10 cellular contexts compared by ENCODE assay signal in genomic region chr1:228456252-228457016, GRCh38. TPM values are rescaled to one million over a fixed set of nuclear protein-coding genes. Genes with fewer than 3 reads are reported as not detected.
DNase-seq lines count a peak whose midpoint lies in the region; ATAC-seq, FAIRE-seq and TF ChIP-seq lines count a peak whose summit lies in the region.
"Had no signal": no experiment of that assay in that cellular context is flagged by ENCODE, and none has a peak within 500 bp of the region (broad histone marks: within the 10 kb centered on the region; RNA-seq: fewer than 3 reads in every experiment).

No MANE protein-coding gene starts in this region.

- ATAC-seq in GM12878: no peak
- no peak for ATAC-seq in HG02938 (IDR thresholded peaks at IDR 0.05; ENCODE audit: unreplicated experiment)

- H3K4me3 ChIP-seq in A673 (ENCODE audit: low read depth, low read length, poor library complexity, severe bottlenecking): peak overlapping the region; percentile 84
- peak overlapping the region; percentile 44 for H3K4me3 ChIP-seq in HL-60 (replicated peaks; ENCODE audit: insufficient read depth, low read length)
- peak overlapping the region; percentile 64 for H3K4me3 ChIP-seq in GM12878
- no peak overlapping the region for H3K4me3 ChIP-seq in mesendoderm (ENCODE audit: low read length)

- RAD21 ChIA-PET in GM12878 (lab: Charles Lee; ENCODE audit: unreplicated experiment): no interaction called here

- TF ChIP-seq CTCF in A673 (conservative IDR thresholded peaks at IDR 0.05; ENCODE audit: low read depth, low read length) (no peak), HL-60 (IDR thresholded peaks at IDR 0.05; ENCODE audit: insufficient read depth, low read length) (no peak), GM12878 (IDR thresholded peaks at IDR 0.05 in 2 of 3, conservative IDR thresholded peaks at IDR 0.05 in 1 of 3; ENCODE audit: control insufficient read depth in 2 of 3, extremely low read depth in 1 of 3, insufficient read depth in 1 of 3, low read depth in 3 of 3, low read length in 3 of 3) (no peak)

- SMC1A ChIA-PET in GM12878 (lab: Charles Lee; ENCODE audit: uncharacterized antibody, unreplicated experiment): no interaction called here

- H4K20me1 ChIP-seq in GM12878 (ENCODE audit: control insufficient read depth, insufficient read depth): no peaks in the 10 kb centered on the region

- no peak for TF ChIP-seq RAD21 in GM12878 (IDR thresholded peaks at IDR 0.05; ENCODE audit: insufficient read depth, low read depth, low read length)

- H3K36me3 ChIP-seq in A673 (ENCODE audit: insufficient read depth, low read length, poor library complexity, severe bottlenecking) (no peaks in the 10 kb centered on the region), GM12878 (ENCODE audit: control insufficient read depth in 2 of 2, insufficient read depth in 2 of 2, low read length in 1 of 2) (no peaks in the 10 kb centered on the region), mesendoderm (ENCODE audit: control insufficient read depth, insufficient read depth, low read length) (no peaks in the 10 kb centered on the region)

- H3K4ac ChIP-seq in mesendoderm (ENCODE audit: low read depth, low read length): no peak overlapping the region

- BruUV-seq in A673 (replicated peaks; lab: Mats Ljungman, UMichigan): no TSS peak
- no TSS peak for BruUV-seq in GM12878 (replicated peaks; lab: Mats Ljungman, UMichigan)

- H3K4me1 ChIP-seq in A673 (ENCODE audit: insufficient read depth, low read length, poor library complexity, severe bottlenecking) (peaks cover 11% of the 10 kb centered on the region), GM12878 (ENCODE audit: control insufficient read depth, insufficient read depth, low read length) (no peaks in the 10 kb centered on the region), mesendoderm (ENCODE audit: control insufficient read depth, low read depth, low read length) (peaks cover 3% of the 10 kb centered on the region)

- POLR2A ChIA-PET in A673 (lab: Charles Lee; ENCODE audit: low non-redundant PET): interaction anchor here (0.6 kb wide), 1 partner anchor 51 kb away, joined by 5 read pairs; no protein-coding TSS in a partner anchor
- POLR2A ChIA-PET in GM12878 (lab: Charles Lee): no interaction called here

- WGBS in GM12878 (ENCODE audit: insufficient coverage, insufficient replicate concordance, low lambda C conversion rate, missing lambda C conversion rate): 11% methylated on average over 6 of the region's 6 CpGs
- 100% methylated on average over 1 of the region's 6 CpGs for WGBS in mesendoderm (ENCODE audit: extremely low coverage, insufficient coverage, low lambda C conversion rate)

- in situ Hi-C loops in GM12878 (cut with MboI): no loop called here

- peak overlapping the region; percentile 87 for H3K27ac ChIP-seq in A673 (ENCODE audit: low read depth, low read length, poor library complexity, severe bottlenecking)
- no peak overlapping the region for H3K27ac ChIP-seq in HL-60 (replicated peaks)
- H3K27ac ChIP-seq in GM12878 (ENCODE audit: control insufficient read depth, insufficient read depth): peak overlapping the region; percentile 30
- H3K27ac ChIP-seq in mesendoderm (ENCODE audit: low read depth, low read length): no peak overlapping the region

- no peak overlapping the region for H3K56ac ChIP-seq in mesendoderm (ENCODE audit: low read length)

- no peak overlapping the region for H4K5ac ChIP-seq in mesendoderm (ENCODE audit: low read length)

- H2BK120ac ChIP-seq in mesendoderm (ENCODE audit: low read depth, low read length): no peak overlapping the region

- DNase-seq in A673 (ENCODE audit: low spot score) (no peak), HL-60 (ENCODE audit: low read depth in 1 of 2, low spot score in 1 of 2) (no peak), GM12878 (ENCODE audit: low read depth, low spot score) (no peak), mesendoderm (no peak), DMS 273 (lab: John Stamatoyannopoulos, UW; ENCODE audit: unreplicated experiment) (no peak), HPDE6-E6E7 (ENCODE audit: extremely low spot score) (no peak), SKM-1 treated with dmso at 0.1 percent for 144 hours (lab: John Stamatoyannopoulos, UW; ENCODE audit: unreplicated experiment) (no peak)

- no peak for TF ChIP-seq POLR2A in GM12878 (IDR thresholded peaks at IDR 0.05; ENCODE audit: low read depth, low read length)

- H3K9ac ChIP-seq in GM12878 (ENCODE audit: control insufficient read depth, insufficient read depth, low read length) (peak overlapping the region; percentile 50), mesendoderm (ENCODE audit: low read length) (peak overlapping the region; percentile 86)

- intact Hi-C loops in A673 (cut with micrococcal nuclease; ENCODE audit: unreplicated experiment): no loop called here
- intact Hi-C loops in GM12878 (cut with micrococcal nuclease; ENCODE audit: unreplicated experiment): loop anchor here (2.0 to 5.0 kb wide), 3 partner anchors 30 to 324 kb away; partner anchors contain the start of genes RNF187 and TRIM11

- H3K18ac ChIP-seq in mesendoderm (ENCODE audit: low read length): no peak overlapping the region

- H3K9me3 ChIP-seq in A673 (ENCODE audit: low read depth, low read length, poor library complexity, severe bottlenecking): no peaks in the 10 kb centered on the region
- no peaks in the 10 kb centered on the region for H3K9me3 ChIP-seq in GM12878 (replicated peaks; ENCODE audit: control insufficient read depth, insufficient read depth, low read length)

- H3K4me2 ChIP-seq in GM12878 (ENCODE audit: control insufficient read depth, insufficient read depth) (peak overlapping the region; percentile 45; the same call in 1 of the 2 replicates), mesendoderm (ENCODE audit: low read length) (no peak overlapping the region)

- H3K23ac ChIP-seq in mesendoderm (ENCODE audit: low read length): no peak overlapping the region

- no peak overlapping the region for H2BK5ac ChIP-seq in mesendoderm (ENCODE audit: low read length)

- H2AFZ ChIP-seq in GM12878 (ENCODE audit: control insufficient read depth, low read depth, low read length): no peak overlapping the region

- CTCF ChIA-PET in A673 (lab: Charles Lee): no interaction called here
- CTCF ChIA-PET in GM12878 (lab: Yijun Ruan, JAX): interaction anchor here (1.2 kb wide), 1 partner anchor 59 kb away, joined by 3 read pairs; no protein-coding TSS in a partner anchor

- H3K79me1 ChIP-seq in mesendoderm (ENCODE audit: low read length): peaks cover 1% of the 10 kb centered on the region

- H3K79me2 ChIP-seq in GM12878 (ENCODE audit: control insufficient read depth, insufficient read depth, low read length): peaks cover 16% of the 10 kb centered on the region
- no peaks in the 10 kb centered on the region for H3K79me2 ChIP-seq in mesendoderm (ENCODE audit: control insufficient read depth, insufficient read depth, low read length)

- no peak overlapping the region for H4K8ac ChIP-seq in mesendoderm (ENCODE audit: low read depth, low read length)

- no peak overlapping the region for H2BK15ac ChIP-seq in mesendoderm (replicated peaks; ENCODE audit: low read depth)

- FAIRE-seq in GM12878 (lab: Jason Lieb, UNC): no peak
- FAIRE-seq: G401.6 had no signal

- no peak for TF ChIP-seq EP300 in GM12878 (IDR thresholded peaks at IDR 0.05; ENCODE audit: borderline replicate concordance in 1 of 2, control insufficient read depth in 1 of 2, low read depth in 2 of 2, low read length in 2 of 2)

- H3K27me3 ChIP-seq in A673 (replicated peaks; ENCODE audit: insufficient read depth, low read depth, low read length, poor library complexity) (peaks cover 12% of the 10 kb centered on the region), HL-60 (ENCODE audit: insufficient read depth, poor library complexity, severe bottlenecking) (peaks cover 23% of the 10 kb centered on the region), GM12878 (replicated peaks in 1 of 2; ENCODE audit: control insufficient read depth in 2 of 2, insufficient read depth in 2 of 2, low read length in 1 of 2) (no peaks in the 10 kb centered on the region), mesendoderm (ENCODE audit: insufficient read depth, low read length, poor library complexity) (no peaks in the 10 kb centered on the region)

- no peak overlapping the region for H2AK5ac ChIP-seq in mesendoderm (ENCODE audit: low read length)

RNA-seq across cellular contexts. Expression of gene RNF187, which starts 30.7 kb away (rescaled TPM):
- total RNA-seq in A673 (2021) (146 and 170 TPM in 2 replicates), GM12878 (2014; rRNA removed) (27.1 and 40.0 TPM in 2 replicates), GM12878 (2014; rRNA removed; fragmentation: Illumina TruSeq; extraction: Trizol) (30.5 and 31.8 TPM in 2 replicates), GM12878 (2021) (116 and 125 TPM in 2 replicates)
- 14.5 and 16.0 TPM in 2 replicates for total RNA-seq in GM12878 (2013; cell fraction: nucleolus; rRNA removed)
- 21.0 TPM for polyA plus RNA-seq in GM12878 (2011; ENCODE audit: low read depth)
- polyA plus RNA-seq in GM12878 (2011; rRNA removed) (48.3 and 60.6 TPM in 2 replicates), GM12878 (2014; fragmentation: Illumina TruSeq; extraction: Trizol) (15.3 and 37.7 TPM in 2 replicates), GM12878 (2014; fragmentation: Nextera tagmentation; extraction: Ambion mirVana) (1 to 10 TPM; 2.6 to 9.7 TPM), GM12878 (2014; rRNA removed) (41.9 and 45.3 TPM in 2 replicates), GM12878 (2016; fragmentation: Nextera tagmentation; extraction: Ambion mirVana) (10 to 100 TPM in 1 of 2 experiments, 1 to 10 TPM in 1; 9.9 to 14.5 TPM)
- polyA plus RNA-seq in GM12878 (2011; cell fraction: cytosol; rRNA removed): 75.9 and 79.5 TPM in 2 replicates
- polyA plus RNA-seq in GM12878 (2011; cell fraction: nucleus; rRNA removed): 44.3 and 49.0 TPM in 2 replicates
- polyA plus RNA-seq in GM12878 (2012): 53.3 and 70.1 TPM in 2 replicates
- polyA minus RNA-seq in GM12878 (2011; rRNA and poly(A)+ RNA removed): 36.0 and 60.5 TPM in 2 replicates
- 27.3 and 34.6 TPM in 2 replicates for polyA minus RNA-seq in GM12878 (2011; cell fraction: cytosol; rRNA and poly(A)+ RNA removed)
- 9.1 and 16.1 TPM in 2 replicates for polyA minus RNA-seq in GM12878 (2011; cell fraction: nucleus; rRNA and poly(A)+ RNA removed)
- 38.8 TPM for polyA plus RNA-seq in mesendoderm (2013, experiment 1 of 2)
- 38.9 TPM for polyA plus RNA-seq in mesendoderm (2013, experiment 2 of 2)

RNA-seq across cellular contexts. Expression of gene TRIM17, which starts 39.8 kb away (rescaled TPM):
- total RNA-seq in A673 (2021) (0.54 and 0.72 TPM in 2 replicates), GM12878 (2014; rRNA removed) (0.11 TPM in 1 of 2 replicates, not detected in the other), GM12878 (2014; rRNA removed; fragmentation: Illumina TruSeq; extraction: Trizol) (not detected in 2 replicates), GM12878 (2021) (not detected in 2 replicates)
- total RNA-seq in GM12878 (2013; cell fraction: nucleolus; rRNA removed): not detected in 2 replicates
- 0.17 TPM for polyA plus RNA-seq in GM12878 (2011; ENCODE audit: low read depth)
- polyA plus RNA-seq in GM12878 (2011; rRNA removed) (not detected in 2 replicates), GM12878 (2014; fragmentation: Illumina TruSeq; extraction: Trizol) (not detected in 2 replicates), GM12878 (2014; fragmentation: Nextera tagmentation; extraction: Ambion mirVana) (not detected), GM12878 (2014; rRNA removed) (not detected in 2 replicates), GM12878 (2016; fragmentation: Nextera tagmentation; extraction: Ambion mirVana) (under 1 TPM; 0.16 to 0.32 TPM)
- polyA plus RNA-seq in GM12878 (2011; cell fraction: cytosol; rRNA removed): not detected in 2 replicates
- polyA plus RNA-seq in GM12878 (2011; cell fraction: nucleus; rRNA removed): not detected in 2 replicates
- 0.37 and 0.39 TPM in 2 replicates for polyA plus RNA-seq in GM12878 (2012)
- polyA minus RNA-seq in GM12878 (2011; rRNA and poly(A)+ RNA removed): not detected in 2 replicates
- not detected in 2 replicates for polyA minus RNA-seq in GM12878 (2011; cell fraction: cytosol; rRNA and poly(A)+ RNA removed)
- polyA minus RNA-seq in GM12878 (2011; cell fraction: nucleus; rRNA and poly(A)+ RNA removed): not detected in 2 replicates
- 1.4 TPM for polyA plus RNA-seq in mesendoderm (2013, experiment 1 of 2)
- 1.1 TPM for polyA plus RNA-seq in mesendoderm (2013, experiment 2 of 2)
- total RNA-seq: SK-MEL-5 had no signal

RNA-seq across cellular contexts. Expression of gene TRIM11, which starts 49.8 kb away (rescaled TPM):
- total RNA-seq in A673 (2021): 41.8 and 46.6 TPM in 2 replicates
- total RNA-seq in GM12878 (2013; cell fraction: nucleolus; rRNA removed): 55.6 and 58.1 TPM in 2 replicates
- total RNA-seq in GM12878 (2014; rRNA removed): 16.5 and 17.3 TPM in 2 replicates
- total RNA-seq in GM12878 (2014; rRNA removed; fragmentation: Illumina TruSeq; extraction: Trizol): 13.5 TPM in 2 replicates
- total RNA-seq in GM12878 (2021): 32.5 and 33.7 TPM in 2 replicates
- polyA plus RNA-seq in GM12878 (2011; ENCODE audit: low read depth): 9.5 TPM
- polyA plus RNA-seq in GM12878 (2011; rRNA removed): 6.4 and 8.5 TPM in 2 replicates
- 9.4 and 12.8 TPM in 2 replicates for polyA plus RNA-seq in GM12878 (2011; cell fraction: cytosol; rRNA removed)
- 43.2 and 61.8 TPM in 2 replicates for polyA plus RNA-seq in GM12878 (2011; cell fraction: nucleus; rRNA removed)
- 14.5 and 20.0 TPM in 2 replicates for polyA plus RNA-seq in GM12878 (2012)
- polyA plus RNA-seq in GM12878 (2014; fragmentation: Illumina TruSeq; extraction: Trizol): 6.5 and 11.3 TPM in 2 replicates
- polyA plus RNA-seq in GM12878 (2014; fragmentation: Nextera tagmentation; extraction: Ambion mirVana): 1 to 10 TPM; 1.3 to 3.0 TPM
- polyA plus RNA-seq in GM12878 (2014; rRNA removed): 18.8 and 24.6 TPM in 2 replicates
- polyA plus RNA-seq in GM12878 (2016; fragmentation: Nextera tagmentation; extraction: Ambion mirVana): 10 to 100 TPM; 12.9 to 15.0 TPM
- 17.0 and 31.3 TPM in 2 replicates for polyA minus RNA-seq in GM12878 (2011; rRNA and poly(A)+ RNA removed)
- polyA minus RNA-seq in GM12878 (2011; cell fraction: cytosol; rRNA and poly(A)+ RNA removed): 9.0 and 10.5 TPM in 2 replicates
- 20.8 and 36.9 TPM in 2 replicates for polyA minus RNA-seq in GM12878 (2011; cell fraction: nucleus; rRNA and poly(A)+ RNA removed)
- polyA plus RNA-seq in mesendoderm (2013, experiment 1 of 2): 15.8 TPM
- polyA plus RNA-seq in mesendoderm (2013, experiment 2 of 2): 15.4 TPM

Comparison
In these comparisons a context has a peak if more than half of its experiments do, and no peak if none do; other contexts are left out.
1. H3K27ac ChIP-seq: peak in A673 (single experiment) and GM12878 (single experiment); none in HL-60 (single experiment) and mesendoderm (single experiment).